In the genomic region with DNA sequence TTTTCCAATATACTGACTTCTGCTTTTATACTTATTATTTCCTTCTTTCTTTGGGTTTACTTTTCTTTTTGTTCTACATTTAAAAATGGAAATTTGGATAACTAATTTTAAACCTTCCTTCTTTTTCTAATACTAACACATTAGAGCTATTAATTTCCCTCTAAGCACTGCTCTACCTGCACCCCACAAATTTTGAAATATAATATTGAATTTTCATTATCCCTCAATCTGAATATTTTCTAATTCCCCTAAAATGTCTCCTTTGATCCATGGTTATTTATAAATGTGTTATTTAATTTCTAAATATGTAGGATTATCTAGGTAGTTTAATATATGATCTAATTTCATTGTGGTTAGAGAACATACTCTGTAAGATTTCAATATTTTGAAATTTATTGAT, we compare ENCODE assay signal across 20 cellular contexts.
"Had no signal": no experiment of that assay in that cellular context is flagged by ENCODE, and none has a peak within 500 bp of the region (broad histone marks: within the 10 kb centered on the region; RNA-seq: fewer than 3 reads in every experiment).

No MANE protein-coding gene starts in this region.

- DNase-seq: KBM-7, NCI-H1048, NCI-H1105, NCI-H1417, NCI-H1436 treated with DMSO at 0.1 percent for 48 hours, NCI-H1694, NCI-H187 treated with DMSO at 0.1 percent for 48 hours, NCI-H2081, NCI-H2107, NCI-H2227 treated with DMSO at 0.1 percent for 48 hours, NCI-H446, NCI-H510A, NCI-H524 treated with DMSO at 0.1 percent for 48 hours, NCI-H69, NCI-H774, SHP77, SK-N-SH had no signal

- H3K9ac ChIP-seq: SK-N-SH had no signal

- H3K27ac ChIP-seq: HL-60, RWPE1 had no signal

- H3K4me2 ChIP-seq: SK-N-SH had no signal

- FAIRE-seq: HTR-8/SVneo had no signal

- H3K9me2 ChIP-seq: SK-N-SH had no signal
